ENCODE assay signal across 1 cellular context in the genomic region with DNA sequence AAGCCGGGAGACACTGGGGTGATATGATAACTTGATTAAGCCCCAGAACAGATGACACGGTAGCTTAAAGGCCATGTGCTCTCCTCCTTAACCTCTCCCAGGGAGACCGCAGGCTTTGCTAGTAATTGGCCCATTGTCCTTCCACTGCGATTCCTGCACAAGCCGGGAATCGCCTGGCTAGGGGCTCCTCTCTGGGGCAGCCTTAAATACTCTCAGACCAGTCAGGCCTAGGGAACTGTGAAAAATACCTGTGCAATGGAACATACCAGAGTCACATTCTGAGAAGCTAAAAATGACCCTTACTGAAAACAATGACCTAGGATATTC.
TF ChIP-seq lines count a peak whose summit lies in the region.

No MANE protein-coding gene starts in this region.

TF ChIP-seq in HCT116, 20 proteins besides CTCF, POLR2A, EP300 and RAD21 (continued from another document):
- TF ChIP-seq ZBTB33 (IDR thresholded peaks at IDR 0.05; ENCODE audit: extremely low read depth, insufficient replicate concordance, low read length) = no peak
- no peak for TF ChIP-seq JUND (IDR thresholded peaks at IDR 0.05)
- no peak for TF ChIP-seq MAX (IDR thresholded peaks at IDR 0.05)
- no peak for TF ChIP-seq ZFX (IDR thresholded peaks at IDR 0.05)
- TF ChIP-seq ELF1 (IDR thresholded peaks at IDR 0.05; ENCODE audit: borderline replicate concordance, low read depth) = no peak
- no peak for TF ChIP-seq ATF3 (IDR thresholded peaks at IDR 0.05)
- no peak for TF ChIP-seq EZH2phosphoT487 (IDR thresholded peaks at IDR 0.05; ENCODE audit: borderline replicate concordance)
TF ChIP-seq in HCT116: peak in this region for 0.
